Comparison of ENCODE assay signal across 1 cellular context in the genomic region with DNA sequence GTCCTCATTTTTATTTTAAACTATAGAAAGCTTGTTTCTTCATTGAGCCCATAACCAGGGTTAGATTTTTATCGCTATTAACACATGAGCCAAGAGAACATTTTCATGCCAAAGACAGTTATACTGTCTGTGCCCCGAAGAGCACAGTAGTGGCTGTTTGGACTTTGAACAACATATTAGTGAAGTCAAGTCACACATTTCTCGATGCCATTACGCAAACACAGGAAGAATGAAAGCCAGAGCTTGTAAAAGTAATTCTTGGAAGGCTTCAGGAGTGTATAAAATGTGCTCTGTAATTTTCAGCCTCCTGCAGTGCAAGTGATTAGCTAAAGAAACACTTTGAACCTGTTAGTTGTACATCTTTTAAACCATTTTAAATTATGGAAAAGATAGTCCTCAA.
TF ChIP-seq lines count a peak whose summit lies in the region.

No MANE protein-coding gene starts in this region.

TF ChIP-seq in HepG2, 621 proteins besides CTCF, POLR2A, EP300 and RAD21 (continued from another document):
- TF ChIP-seq PRDM10 (CRISPR knock-in tag; IDR thresholded peaks at IDR 0.05; ENCODE audit: low read depth) (no peak), RFX3 (CRISPR knock-in tag; IDR thresholded peaks at IDR 0.05) (no peak), ZNF691 (CRISPR knock-in tag; IDR thresholded peaks at IDR 0.05; ENCODE audit: borderline replicate concordance, low read depth) (no peak), HOMEZ (CRISPR knock-in tag; IDR thresholded peaks at IDR 0.05; ENCODE audit: low read depth) (no peak), RBM22 (optimal IDR thresholded peaks at IDR 0.05; ENCODE audit: low read length) (no peak), RAD51 (IDR thresholded peaks at IDR 0.05; ENCODE audit: borderline replicate concordance) (no peak), ZBTB10 (CRISPR knock-in tag; IDR thresholded peaks at IDR 0.05; ENCODE audit: borderline replicate concordance) (no peak), HDAC1 (CRISPR knock-in tag; IDR thresholded peaks at IDR 0.05) (no peak), BRCA1 (CRISPR knock-in tag; IDR thresholded peaks at IDR 0.05) (no peak)
